In genomic region chr10:80493482-80494021, GRCh38 we compare ENCODE assay signal across 8 cellular contexts. TPM values are rescaled to one million over a fixed set of nuclear protein-coding genes. Genes with fewer than 3 reads are reported as not detected.
DNase-seq lines count a peak whose midpoint lies in the region; ATAC-seq and TF ChIP-seq lines count a peak whose summit lies in the region.

No MANE protein-coding gene starts in this region.

- peak; percentile 40 to 41 for ATAC-seq in activated T-cell treated with anti-CD3 and anti-CD28 coated beads, Interleukin-2, amount 50 U/mL, for 4 hours
- ATAC-seq in HG03108 (IDR thresholded peaks at IDR 0.05; ENCODE audit: unreplicated experiment) (peak; percentile 32), activated B cell treated with CpG ODN at 0.5 μM for 24 hours (ENCODE audit: low read depth) (peak; percentile 37)

- H3K4me1 Mint-ChIP-seq in activated T-cell treated with anti-CD3 and anti-CD28 coated beads, Interleukin-2, amount 50 U/mL, for 4 hours (ENCODE audit: low read depth) = peaks cover 99% of the 10 kb centered on the region
- H3K4me1 Mint-ChIP-seq in activated B cell treated with CpG ODN at 0.5 μM for 24 hours = peaks cover 57% of the 10 kb centered on the region
- peaks cover 100% of the 10 kb centered on the region in 2 donors for H3K4me1 Mint-ChIP-seq in immature natural killer cell

- DNase-seq in activated T-cell treated with anti-CD3 and anti-CD28 coated beads, Interleukin-2, amount 50 U/mL, for 4 hours = no peak
- DNase-seq in activated T-cell treated with anti-CD3 and anti-CD28 coated beads for 4 hours (no peak), activated B cell treated with CpG ODN at 0.5 μM for 24 hours (no peak), immature natural killer cell (no peak), ureter (ENCODE audit: low spot score) (no peak), NCI-H1436 (lab: John Stamatoyannopoulos, UW) (no peak)
- DNase-seq in effector CD8-positive, alpha-beta T cell (lab: John Stamatoyannopoulos, UW) = no peak

- H3K27ac Mint-ChIP-seq in activated B cell treated with CpG ODN at 0.5 μM for 24 hours (no peak overlapping the region), immature natural killer cell (peak overlapping the region; percentile 79 to 94 (median 88))

- no peak for TF ChIP-seq CTCF in activated B cell treated with CpG ODN at 0.5 μM for 24 hours (IDR thresholded peaks at IDR 0.05)

- H3K9me3 Mint-ChIP-seq in activated T-cell treated with anti-CD3 and anti-CD28 coated beads, Interleukin-2, amount 50 U/mL, for 4 hours = peaks cover 7% of the 10 kb centered on the region
- peaks cover 14% of the 10 kb centered on the region for H3K9me3 Mint-ChIP-seq in activated B cell treated with CpG ODN at 0.5 μM for 24 hours
- peaks cover 0 to 6% (median 1%) of the 10 kb centered on the region in 6 donors for H3K9me3 Mint-ChIP-seq in immature natural killer cell

- CTCF ChIA-PET in activated B cell treated with CpG ODN at 0.5 μM for 24 hours (lab: Charles Lee) = interaction anchor here (1.3 kb wide), 1 partner anchor 12 kb away, joined by 6 read pairs; no protein-coding TSS in a partner anchor

- POLR2A ChIA-PET in activated B cell treated with CpG ODN at 0.5 μM for 24 hours (lab: Charles Lee) = no interaction called here

- H3K4me3 Mint-ChIP-seq in activated T-cell treated with anti-CD3 and anti-CD28 coated beads, Interleukin-2, amount 50 U/mL, for 4 hours = peak overlapping the region; percentile 52
- H3K4me3 Mint-ChIP-seq in activated B cell treated with CpG ODN at 0.5 μM for 24 hours = peak overlapping the region; percentile 9
- peak overlapping the region; percentile 58 to 81 (median 70) for H3K4me3 Mint-ChIP-seq in immature natural killer cell

- intact Hi-C loops in activated B cell treated with CpG ODN at 0.5 μM for 24 hours (cut with micrococcal nuclease) = loop anchor here (1.0 kb wide), 1 partner anchor 9 kb away; no protein-coding TSS in a partner anchor

- H3K27me3 Mint-ChIP-seq in activated T-cell treated with anti-CD3 and anti-CD28 coated beads, Interleukin-2, amount 50 U/mL, for 4 hours (ENCODE audit: low read depth) = no peaks in the 10 kb centered on the region
- H3K27me3 Mint-ChIP-seq in activated B cell treated with CpG ODN at 0.5 μM for 24 hours (no peaks in the 10 kb centered on the region), immature natural killer cell (ENCODE audit: low read depth in 3 of 3) (peaks cover 0 to 5% (median 2%) of the 10 kb centered on the region in 3 donors)

- peaks cover 54% of the 10 kb centered on the region for H3K36me3 Mint-ChIP-seq in activated T-cell treated with anti-CD3 and anti-CD28 coated beads, Interleukin-2, amount 50 U/mL, for 4 hours (ENCODE audit: insufficient read depth)
- peaks cover 72% of the 10 kb centered on the region for H3K36me3 Mint-ChIP-seq in activated B cell treated with CpG ODN at 0.5 μM for 24 hours (ENCODE audit: low read depth)
- H3K36me3 Mint-ChIP-seq in immature natural killer cell = peaks cover 29 to 57% (median 37%) of the 10 kb centered on the region in 3 donors

RNA-seq across cellular contexts. Expression of gene TSPAN14, which starts 39.4 kb away (rescaled TPM):
- 10 to 100 TPM; 31.8 to 36.2 (median 35.0) TPM for total RNA-seq in activated T-cell treated with anti-CD3 and anti-CD28 coated beads, Interleukin-2, amount 50 U/mL, for 4 hours
- total RNA-seq in activated B cell treated with CpG ODN at 0.5 μM for 24 hours (18.9 and 20.7 TPM in 2 replicates), ureter (177 TPM)
- polyA plus RNA-seq in immature natural killer cell = 100 to 1,000 TPM; 141 to 363 (median 226) TPM

RNA-seq across cellular contexts. Expression of gene SH2D4B, which starts 44.1 kb away (rescaled TPM):
- total RNA-seq in activated T-cell treated with anti-CD3 and anti-CD28 coated beads, Interleukin-2, amount 50 U/mL, for 4 hours = under 1 TPM; 0.13 to 0.22 (median 0.20) TPM
- total RNA-seq in activated B cell treated with CpG ODN at 0.5 μM for 24 hours (0.07 TPM in 1 of 2 replicates, not detected in the other), ureter (not detected)
- polyA plus RNA-seq in immature natural killer cell = not detected

Comparison
In these comparisons a context has a peak if more than half of its experiments do, and no peak if none do; other contexts are left out.
1. H3K4me3 Mint-ChIP-seq: peak in every context shown above with its lines; median percentile 70 in immature natural killer cell; 52 in activated T-cell treated with anti-CD3 and anti-CD28 coated beads, Interleukin-2, amount 50 U/mL, for 4 hours; 9 in activated B cell treated with CpG ODN at 0.5 μM for 24 hours.